ENCODE assay signal across 1 cellular context in genomic region chr9:127904888-127905728, GRCh38.
A peak's percentile ranks its signal among the peaks of the same experiment; 100 is the strongest.
TF ChIP-seq lines count a peak whose summit lies in the region.

No MANE protein-coding gene starts in this region.

TF ChIP-seq in GM12878, 131 proteins besides CTCF, POLR2A, EP300 and RAD21:
- TF ChIP-seq CBX3 (IDR thresholded peaks at IDR 0.05; ENCODE audit: borderline replicate concordance, low read depth) (no peak), MEF2B (IDR thresholded peaks at IDR 0.05; ENCODE audit: partially characterized antibody, poor library complexity, severe bottlenecking) (peak; percentile 32), GABPA (IDR thresholded peaks at IDR 0.05; ENCODE audit: low read depth) (no peak), SP1 (IDR thresholded peaks at IDR 0.05; ENCODE audit: low read depth, low read length) (no peak), PBX3 (IDR thresholded peaks at IDR 0.05; ENCODE audit: insufficient replicate concordance, low read depth, low read length) (peak; percentile 75), NFIC (IDR thresholded peaks at IDR 0.05; ENCODE audit: low read depth, low read length) (no peak), ZNF384 (IDR thresholded peaks at IDR 0.05; ENCODE audit: borderline replicate concordance, low read depth, low read length) (no peak), DPF2 (IDR thresholded peaks at IDR 0.05) (0 out of 2 replicates have a peak, but pooled peaks have one; percentile 6), PML (IDR thresholded peaks at IDR 0.05; ENCODE audit: low read length) (peak; percentile 72; the same call in 1 of the 2 replicates), STAT1 (conservative IDR thresholded peaks at IDR 0.05) (no peak; the same call in 1 of the 2 replicates), ETV6 (conservative IDR thresholded peaks at IDR 0.05 in 1 of 2, IDR thresholded peaks at IDR 0.05 in 1 of 2; ENCODE audit: borderline replicate concordance in 1 of 2, low read depth in 1 of 2) (no peak), FOXK2 (IDR thresholded peaks at IDR 0.05) (no peak), CHD2 (IDR thresholded peaks at IDR 0.05; ENCODE audit: borderline replicate concordance, low read depth, low read length) (no peak), CREM (IDR thresholded peaks at IDR 0.05; ENCODE audit: low read depth) (no peak), CREB1 (IDR thresholded peaks at IDR 0.05; ENCODE audit: low read depth) (0 out of 2 replicates have a peak, but pooled peaks have one; percentile 28), EED (IDR thresholded peaks at IDR 0.05; ENCODE audit: low read depth) (no peak), TCF3 (IDR thresholded peaks at IDR 0.05; ENCODE audit: borderline replicate concordance, insufficient read depth, low read depth, low read length) (peak; percentile 24; the same call in 1 of the 2 replicates), SMARCA5 (IDR thresholded peaks at IDR 0.05) (no peak), WRNIP1 (IDR thresholded peaks at IDR 0.05; ENCODE audit: borderline replicate concordance, low read depth, low read length) (no peak), CHD1 (IDR thresholded peaks at IDR 0.05; ENCODE audit: low read depth, low read length) (no peak), ATF7 (IDR thresholded peaks at IDR 0.05; ENCODE audit: low read depth) (peak; percentile 43; the same call in 1 of the 2 replicates), KDM1A (IDR thresholded peaks at IDR 0.05; ENCODE audit: borderline replicate concordance) (no peak), IKZF2 (IDR thresholded peaks at IDR 0.05) (no peak), TCF12 (IDR thresholded peaks at IDR 0.05; ENCODE audit: low read depth, low read length) (0 out of 2 replicates have a peak, but pooled peaks have one; percentile 27), BRCA1 (IDR thresholded peaks at IDR 0.05; ENCODE audit: low read depth, low read length) (no peak; the same call in 1 of the 2 replicates), BCL3 (IDR thresholded peaks at IDR 0.05; ENCODE audit: borderline replicate concordance, insufficient read depth, low read depth, low read length, poor library complexity, severe bottlenecking) (peak; percentile 13), ZBTB4 (CRISPR knock-in tag; IDR thresholded peaks at IDR 0.05) (0 out of 2 replicates have a peak, but pooled peaks have one; percentile 40), FOS (IDR thresholded peaks at IDR 0.05; ENCODE audit: borderline replicate concordance, extremely low read depth, insufficient read length) (no peak), ZNF24 (IDR thresholded peaks at IDR 0.05) (no peak)
- TF ChIP-seq, protein P1, sequence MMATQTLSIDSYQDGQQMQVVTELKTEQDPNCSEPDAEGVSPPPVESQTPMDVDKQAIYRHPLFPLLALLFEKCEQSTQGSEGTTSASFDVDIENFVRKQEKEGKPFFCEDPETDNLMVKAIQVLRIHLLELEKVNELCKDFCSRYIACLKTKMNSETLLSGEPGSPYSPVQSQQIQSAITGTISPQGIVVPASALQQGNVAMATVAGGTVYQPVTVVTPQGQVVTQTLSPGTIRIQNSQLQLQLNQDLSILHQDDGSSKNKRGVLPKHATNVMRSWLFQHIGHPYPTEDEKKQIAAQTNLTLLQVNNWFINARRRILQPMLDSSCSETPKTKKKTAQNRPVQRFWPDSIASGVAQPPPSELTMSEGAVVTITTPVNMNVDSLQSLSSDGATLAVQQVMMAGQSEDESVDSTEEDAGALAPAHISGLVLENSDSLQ (IDR thresholded peaks at IDR 0.05): peak; percentile 82
